ENCODE assay signal across 8 cellular contexts in the genomic region with DNA sequence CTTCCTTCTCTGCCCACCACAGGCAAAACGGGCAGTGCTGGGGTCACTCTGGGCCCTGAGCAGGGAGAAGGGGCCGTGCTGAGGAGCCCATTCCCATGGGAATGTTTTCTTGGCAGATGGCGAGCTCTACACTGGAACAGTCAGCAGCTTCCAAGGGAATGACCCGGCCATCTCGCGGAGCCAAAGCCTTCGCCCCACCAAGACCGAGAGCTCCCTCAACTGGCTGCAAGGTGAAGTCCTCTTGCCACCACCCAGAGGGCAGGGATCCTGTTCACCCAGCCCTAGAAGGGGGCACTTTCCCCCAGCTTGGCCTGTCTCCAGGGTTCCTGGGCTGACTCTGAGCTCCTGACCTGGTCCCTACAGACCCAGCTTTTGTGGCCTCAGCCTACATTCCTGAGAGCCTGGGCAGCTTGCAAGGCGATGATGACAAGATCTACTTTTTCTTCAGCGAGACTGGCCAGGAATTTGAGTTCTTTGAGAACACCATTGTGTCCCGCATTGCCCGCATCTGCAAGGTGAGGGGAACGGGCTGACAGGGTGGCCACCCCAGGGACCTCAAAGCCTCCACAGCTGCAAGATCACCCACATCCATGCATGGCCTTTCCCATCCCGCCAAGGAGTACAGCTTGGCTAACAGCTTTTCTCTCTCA. TPM values are rescaled to one million over a fixed set of nuclear protein-coding genes. Genes with fewer than 3 reads are reported as not detected.
DNase-seq lines count a peak whose midpoint lies in the region; ATAC-seq and TF ChIP-seq lines count a peak whose summit lies in the region.

No MANE protein-coding gene starts in this region.

- H2BK5ac ChIP-seq in trophoblast cell (ENCODE audit: low read depth, low read length, poor library complexity) = no peak overlapping the region

- peaks cover 8% of the 10 kb centered on the region for H3K4me1 Mint-ChIP-seq in activated CD8-positive, alpha-beta T cell treated with anti-CD3 and anti-CD28 coated beads for 36 hours (ENCODE audit: low read depth)

- H3K36me3 ChIP-seq in trophoblast cell (ENCODE audit: control insufficient read depth in 1 of 2, insufficient read depth in 2 of 2, low read length in 2 of 2) = peaks cover 24 to 29% of the 10 kb centered on the region in 2 experiments

- intact Hi-C loops in activated CD8-positive, alpha-beta T cell treated with anti-CD3 and anti-CD28 coated beads for 36 hours (cut with micrococcal nuclease) = no loop called here

- H4K12ac ChIP-seq in trophoblast cell (ENCODE audit: low read depth, low read length) = no peak overlapping the region

- peak; percentile 61 for ATAC-seq in activated CD8-positive, alpha-beta T cell treated with anti-CD3 and anti-CD28 coated beads for 36 hours
- no peak for ATAC-seq in HG02588 (IDR thresholded peaks at IDR 0.05; ENCODE audit: unreplicated experiment)
- ATAC-seq in HG03354 (IDR thresholded peaks at IDR 0.05; ENCODE audit: poor library complexity, severe bottlenecking, unreplicated experiment) = no peak

- H2AFZ ChIP-seq in trophoblast cell (ENCODE audit: insufficient read depth, low read length, poor library complexity) = no peak overlapping the region

- H3K27ac Mint-ChIP-seq in activated CD8-positive, alpha-beta T cell treated with anti-CD3 and anti-CD28 coated beads for 36 hours = no peak overlapping the region

- no peaks in the 10 kb centered on the region for H3K79me2 ChIP-seq in trophoblast cell (ENCODE audit: control insufficient read depth, insufficient read depth, low read length, poor library complexity)

- peak; percentile 57 for DNase-seq in AG09319 (ENCODE audit: extremely low read depth, low read depth)
- DNase-seq in GM12865 (ENCODE audit: low read depth) = peak; percentile 71
- DNase-seq in NCI-H226 = peak; percentile 63
- DNase-seq in activated CD8-positive, alpha-beta T cell treated with anti-CD3 and anti-CD28 coated beads for 36 hours = peak; percentile 47
- peak; percentile 83 for DNase-seq in glomerular visceral epithelial cell (ENCODE audit: extremely low spot score)
- DNase-seq in trophoblast cell = peak; percentile 84 to 96

- H3K27me3 ChIP-seq in trophoblast cell (ENCODE audit: insufficient read depth, low read length) = no peaks in the 10 kb centered on the region

- no peaks in the 10 kb centered on the region for H3K9me3 Mint-ChIP-seq in activated CD8-positive, alpha-beta T cell treated with anti-CD3 and anti-CD28 coated beads for 36 hours

- no CpG with 5 or more reads among the region's 14 CpGs for WGBS in trophoblast cell (ENCODE audit: extremely low coverage, insufficient coverage, insufficient read length)

- H3K9ac ChIP-seq in trophoblast cell (ENCODE audit: low read length) = no peak overlapping the region

- POLR2A ChIA-PET in activated CD8-positive, alpha-beta T cell treated with anti-CD3 and anti-CD28 coated beads for 36 hours (lab: Charles Lee) = interaction anchor here (1.1 kb wide), 1 partner anchor 215 kb away, joined by 3 read pairs; no protein-coding TSS in a partner anchor

- H3K14ac ChIP-seq in trophoblast cell (ENCODE audit: low read length) = no peak overlapping the region

- no peak overlapping the region for H3K27ac ChIP-seq in trophoblast cell (ENCODE audit: low read depth, low read length)

- no peak overlapping the region for H2BK12ac ChIP-seq in trophoblast cell (ENCODE audit: low read length)

- no peak overlapping the region for H3K4me3 Mint-ChIP-seq in activated CD8-positive, alpha-beta T cell treated with anti-CD3 and anti-CD28 coated beads for 36 hours

- no peaks in the 10 kb centered on the region for H3K4me1 ChIP-seq in trophoblast cell (ENCODE audit: control insufficient read depth in 1 of 2, insufficient read depth in 2 of 2, low read length in 2 of 2)

- H3K4me3 ChIP-seq in GM12865 (ENCODE audit: low read depth, low read length) (no peak overlapping the region), trophoblast cell (ENCODE audit: low read depth, low read length) (no peak overlapping the region)

- no peak overlapping the region for H3K4ac ChIP-seq in trophoblast cell (ENCODE audit: low read depth, low read length)

- CTCF ChIA-PET in activated CD8-positive, alpha-beta T cell treated with anti-CD3 and anti-CD28 coated beads for 36 hours (lab: Charles Lee) = interaction anchor here (0.7 to 1.9 kb wide), 16 partner anchors 11 to 187 kb away, joined by 3 to 24 read pairs (median 4); a partner anchor contains a TSS

- H2AK5ac ChIP-seq in trophoblast cell (ENCODE audit: low read length) = no peak overlapping the region

- H3K27me3 Mint-ChIP-seq in activated CD8-positive, alpha-beta T cell treated with anti-CD3 and anti-CD28 coated beads for 36 hours = no peaks in the 10 kb centered on the region

- no peaks in the 10 kb centered on the region for H3K79me1 ChIP-seq in trophoblast cell (ENCODE audit: low read length)

- no peak overlapping the region for H3K4me2 ChIP-seq in trophoblast cell (ENCODE audit: low read length)

- H4K91ac ChIP-seq in trophoblast cell (ENCODE audit: low read depth, low read length) = no peak overlapping the region

- peak; percentile 82 for TF ChIP-seq CTCF in AG09319 (IDR thresholded peaks at IDR 0.05; ENCODE audit: low read depth, low read length)
- TF ChIP-seq CTCF in GM12865 (IDR thresholded peaks at IDR 0.05; ENCODE audit: insufficient read depth, low read depth, low read length, missing control alignments) = peak; percentile 78
- TF ChIP-seq CTCF in activated CD8-positive, alpha-beta T cell treated with anti-CD3 and anti-CD28 coated beads for 36 hours (IDR thresholded peaks at IDR 0.05) = peak; percentile 41

- H2BK120ac ChIP-seq in trophoblast cell (ENCODE audit: insufficient read depth, low read length, poor library complexity) = no peak overlapping the region

- H3K23ac ChIP-seq in trophoblast cell (ENCODE audit: low read length) = no peak overlapping the region

- H3K9me3 ChIP-seq in trophoblast cell (ENCODE audit: insufficient read depth, low read depth, low read length) = peaks cover 3% of the 10 kb centered on the region

- H3K18ac ChIP-seq in trophoblast cell (ENCODE audit: low read length) = no peak overlapping the region

- no peak overlapping the region for H4K8ac ChIP-seq in trophoblast cell (ENCODE audit: low read depth, low read length)

- no peaks in the 10 kb centered on the region for H3K36me3 Mint-ChIP-seq in activated CD8-positive, alpha-beta T cell treated with anti-CD3 and anti-CD28 coated beads for 36 hours (ENCODE audit: low read depth)

RNA-seq across cellular contexts. Expression of a gene that starts 12.4 kb away (rescaled TPM):
- total RNA-seq in activated CD8-positive, alpha-beta T cell treated with anti-CD3 and anti-CD28 coated beads for 36 hours = 100 to 1,000 TPM; 151 to 154 TPM
- 32.9 and 34.6 TPM in 2 replicates for polyA plus RNA-seq in trophoblast cell (2013)

RNA-seq across cellular contexts. Expression of a gene that starts 12.6 kb away (rescaled TPM):
- 1 to 10 TPM; 5.2 to 6.4 TPM for total RNA-seq in activated CD8-positive, alpha-beta T cell treated with anti-CD3 and anti-CD28 coated beads for 36 hours
- polyA plus RNA-seq in trophoblast cell (2013) = 1.3 and 1.5 TPM in 2 replicates

RNA-seq across cellular contexts. Expression of a gene that starts 20.2 kb away (rescaled TPM):
- 1 to 10 TPM; 5.3 to 6.2 TPM for total RNA-seq in activated CD8-positive, alpha-beta T cell treated with anti-CD3 and anti-CD28 coated beads for 36 hours
- polyA plus RNA-seq in trophoblast cell (2013) = 20.8 and 21.0 TPM in 2 replicates

RNA-seq across cellular contexts. Expression of a gene that starts 28.0 kb away (rescaled TPM):
- total RNA-seq in activated CD8-positive, alpha-beta T cell treated with anti-CD3 and anti-CD28 coated beads for 36 hours = 1 to 10 TPM in 1 of 2 experiments, under 1 TPM in 1; 0.20 to 1.1 TPM
- 0.05 and 0.06 TPM in 2 replicates for polyA plus RNA-seq in trophoblast cell (2013)

RNA-seq across cellular contexts. Expression of a gene that starts 44.1 kb away (rescaled TPM):
- total RNA-seq in activated CD8-positive, alpha-beta T cell treated with anti-CD3 and anti-CD28 coated beads for 36 hours = 10 to 100 TPM; 22.2 to 23.1 TPM
- 53.6 and 53.7 TPM in 2 replicates for polyA plus RNA-seq in trophoblast cell (2013)
